ENCODE assay signal across 8 cellular contexts in the genomic region with DNA sequence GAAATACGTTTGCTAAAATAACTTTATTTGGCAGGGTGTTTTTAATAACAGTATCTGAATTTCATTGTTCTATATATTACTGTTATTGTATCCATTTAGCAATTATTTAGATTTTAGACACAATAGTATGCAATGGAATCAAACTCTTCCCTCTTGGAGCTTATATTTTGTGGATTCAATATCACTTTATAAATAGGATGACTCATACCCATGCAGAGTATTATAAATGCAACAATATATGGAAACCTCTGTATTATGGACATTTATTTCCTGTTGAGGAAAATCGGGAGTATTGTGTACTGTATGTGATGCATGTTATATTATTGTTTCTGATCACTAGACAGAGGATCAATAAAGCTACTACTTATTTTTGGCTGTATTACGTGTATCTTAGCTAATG. TPM values are rescaled to one million over a fixed set of nuclear protein-coding genes. Genes with fewer than 3 reads are reported as not detected.
DNase-seq lines count a peak whose midpoint lies in the region; ATAC-seq and TF ChIP-seq lines count a peak whose summit lies in the region.

No MANE protein-coding gene starts in this region.

- peaks cover 40% of the 10 kb centered on the region for H3K4me1 ChIP-seq in CD8-positive, alpha-beta T cell (ENCODE audit: insufficient read depth, low read length)
- H3K4me1 ChIP-seq in neuron (ENCODE audit: insufficient read depth, low read length) = peaks cover 17% of the 10 kb centered on the region

- H3K27me3 Mint-ChIP-seq in CD8-positive, alpha-beta T cell (ENCODE audit: low read depth) = no peaks in the 10 kb centered on the region

- H3K36me3 ChIP-seq in CD8-positive, alpha-beta T cell (ENCODE audit: insufficient read depth, low read length) = peaks cover 4% of the 10 kb centered on the region
- H3K36me3 ChIP-seq in neuron (ENCODE audit: insufficient read depth, low read length) = peaks cover 8% of the 10 kb centered on the region

- peak overlapping the region; percentile 87 for H3K27ac ChIP-seq in CD8-positive, alpha-beta T cell (ENCODE audit: low read depth, low read length)
- peak overlapping the region in 26 of 59 donors; percentile 25 to 90 (median 81) for H3K27ac ChIP-seq in dorsolateral prefrontal cortex

- H3K9me3 ChIP-seq in CD8-positive, alpha-beta T cell (ENCODE audit: low read length) = no peaks in the 10 kb centered on the region
- no peaks in the 10 kb centered on the region for H3K9me3 ChIP-seq in neuron (ENCODE audit: low read length)

- intact Hi-C loops in CD8-positive, alpha-beta T cell (cut with DNase I, micrococcal nuclease) = loop anchor here in 1 of 2 experiments (5.0 kb wide), 2 partner anchors 602 to 747 kb away; a partner anchor contains a TSS
- intact Hi-C loops in dorsolateral prefrontal cortex (cut with DNase I) (no loop called here), sciatic nerve (cut with DNase I) (no loop called here)

- no peaks in the 10 kb centered on the region for H3K9me3 Mint-ChIP-seq in CD8-positive, alpha-beta T cell

- POLR2A ChIA-PET in CD8-positive, alpha-beta T cell (lab: Charles Lee) = no interaction called here

- TF ChIP-seq CTCF in CD8-positive, alpha-beta T cell (IDR thresholded peaks at IDR 0.05) = no peak
- TF ChIP-seq CTCF in dorsolateral prefrontal cortex (IDR thresholded peaks at IDR 0.05 in 54 of 56, conservative IDR thresholded peaks at IDR 0.05 in 2 of 56; ENCODE audit: low read depth in 1 of 56, partially characterized antibody in 56 of 56) = no peak

- peaks cover 20% of the 10 kb centered on the region for H3K36me3 Mint-ChIP-seq in CD8-positive, alpha-beta T cell

- H3K4me3 ChIP-seq in CD8-positive, alpha-beta T cell (ENCODE audit: low read depth, low read length) = peak overlapping the region; percentile 73
- peak overlapping the region; percentile 39 to 87 (median 74) for H3K4me3 ChIP-seq in dorsolateral prefrontal cortex
- peak overlapping the region; percentile 74 for H3K4me3 ChIP-seq in neuron (ENCODE audit: low read length)

- H3K4me3 Mint-ChIP-seq in CD8-positive, alpha-beta T cell = peak overlapping the region; percentile 90

- H2AFZ ChIP-seq in neuron (ENCODE audit: low read depth, low read length) = no peak overlapping the region

- CTCF ChIA-PET in CD8-positive, alpha-beta T cell (lab: Charles Lee) = no interaction called here

- peak overlapping the region; percentile 98 for H3K27ac Mint-ChIP-seq in CD8-positive, alpha-beta T cell

- H3K27me3 ChIP-seq in CD8-positive, alpha-beta T cell (ENCODE audit: insufficient read depth, low read length) = no peaks in the 10 kb centered on the region
- H3K27me3 ChIP-seq in dorsolateral prefrontal cortex (no peaks in the 10 kb centered on the region), neuron (ENCODE audit: insufficient read depth, low read length) (no peaks in the 10 kb centered on the region)

- peaks cover 59% of the 10 kb centered on the region for H3K4me1 Mint-ChIP-seq in CD8-positive, alpha-beta T cell (ENCODE audit: low read depth)

- no peak for DNase-seq in CD8-positive, alpha-beta T cell
- DNase-seq in NAMALWA (ENCODE audit: low spot score) (peak; percentile 12), dorsolateral prefrontal cortex (no peak), sciatic nerve (ENCODE audit: low spot score) (no peak)

- ATAC-seq in CD8-positive, alpha-beta T cell = no peak
- ATAC-seq in HG02970 (IDR thresholded peaks at IDR 0.05; ENCODE audit: low FRiP score, unreplicated experiment) = no peak
- ATAC-seq in HG03469 (IDR thresholded peaks at IDR 0.05; ENCODE audit: unreplicated experiment) = no peak
- ATAC-seq in sciatic nerve = no peak
- ATAC-seq in GM18517 (IDR thresholded peaks at IDR 0.05; ENCODE audit: unreplicated experiment) = no peak

RNA-seq across cellular contexts. Expression of a gene that starts 0.7 kb away (rescaled TPM):
- 1 to 10 TPM; 2.8 to 3.7 TPM for total RNA-seq in CD8-positive, alpha-beta T cell
- 10 to 100 TPM; 15.3 to 30.0 (median 22.2) TPM for total RNA-seq in dorsolateral prefrontal cortex
- 21.0 TPM for total RNA-seq in sciatic nerve

RNA-seq across cellular contexts. Expression of a gene that starts 1.0 kb away (rescaled TPM):
- 1 to 10 TPM; 1.5 to 2.6 TPM for total RNA-seq in CD8-positive, alpha-beta T cell
- total RNA-seq in dorsolateral prefrontal cortex (1 to 10 TPM in 5 of 120 experiments, under 1 TPM in 84, not detected in 31; 0.11 to 1.7 (median 0.39) TPM), sciatic nerve (0.89 TPM)
